ENCODE assay signal across 8 cellular contexts in genomic region chr7:64625114-64626082, GRCh38. TPM values are rescaled to one million over a fixed set of nuclear protein-coding genes. Genes with fewer than 3 reads are reported as not detected.
DNase-seq lines count a peak whose midpoint lies in the region; ATAC-seq and TF ChIP-seq lines count a peak whose summit lies in the region.

No MANE protein-coding gene starts in this region.

- no peak overlapping the region for H3K4me3 Mint-ChIP-seq in activated CD4-positive, alpha-beta T cell treated with anti-CD3 and anti-CD28 coated beads, Interleukin-2, amount 10 ng/mL, durations not matched to agents 7 days and 5 days
- H3K4me3 Mint-ChIP-seq in stimulated activated memory B cell treated with anti-CD40 and anti-IgM and Interleukin-4, amounts not matched to agents 10 μg/mL and 1 μg/mL and 100 μg/mL, for 72 hours = peak overlapping the region; percentile 47

- WGBS in aorta, 2 donors = 3 to 4% methylated on average over 12 of the region's 12 CpGs

- no peaks in the 10 kb centered on the region for H3K27me3 ChIP-seq in aorta (ENCODE audit: control insufficient read depth in 1 of 2, insufficient read depth in 2 of 2, low read length in 1 of 2)

- intact Hi-C loops in aorta (cut with DNase I) = no loop called here

- no peaks in the 10 kb centered on the region for H3K4me1 ChIP-seq in aorta (ENCODE audit: control insufficient read depth in 1 of 2, insufficient read depth in 2 of 2, low read length in 2 of 2)

- POLR2A ChIA-PET in activated CD4-positive, alpha-beta T cell treated with anti-CD3 and anti-CD28 coated beads, Interleukin-2, amount 10 ng/mL, durations not matched to agents 7 days and 5 days (lab: Charles Lee) = no interaction called here

- no peaks in the 10 kb centered on the region for H3K27me3 Mint-ChIP-seq in activated CD4-positive, alpha-beta T cell treated with anti-CD3 and anti-CD28 coated beads, Interleukin-2, amount 10 ng/mL, durations not matched to agents 7 days and 5 days
- H3K27me3 Mint-ChIP-seq in stimulated activated memory B cell treated with anti-CD40 and anti-IgM and Interleukin-4, amounts not matched to agents 10 μg/mL and 1 μg/mL and 100 μg/mL, for 72 hours = no peaks in the 10 kb centered on the region

- H3K36me3 ChIP-seq in aorta (ENCODE audit: control insufficient read depth in 1 of 2, insufficient read depth in 2 of 2, low read length in 1 of 2) = no peaks in the 10 kb centered on the region

- no peak for TF ChIP-seq POLR2A in NB4 (IDR thresholded peaks at IDR 0.05; ENCODE audit: extremely low read depth, insufficient read length)

- H3K36me3 Mint-ChIP-seq in activated CD4-positive, alpha-beta T cell treated with anti-CD3 and anti-CD28 coated beads, Interleukin-2, amount 10 ng/mL, durations not matched to agents 7 days and 5 days (ENCODE audit: low read depth) = no peaks in the 10 kb centered on the region
- no peaks in the 10 kb centered on the region for H3K36me3 Mint-ChIP-seq in stimulated activated memory B cell treated with anti-CD40 and anti-IgM and Interleukin-4, amounts not matched to agents 10 μg/mL and 1 μg/mL and 100 μg/mL, for 72 hours

- TF ChIP-seq CTCF in NB4 (IDR thresholded peaks at IDR 0.05; ENCODE audit: low read depth, low read length) (peak; percentile 64), epithelial cell of proximal tubule (conservative IDR thresholded peaks at IDR 0.05; ENCODE audit: low read depth, low read length) (peak; percentile 52)

- DNase-seq in activated CD4-positive, alpha-beta T cell treated with anti-CD3 and anti-CD28 coated beads, Interleukin-2, amount 10 ng/mL, durations not matched to agents 7 days and 5 days = peak; percentile 9
- no peak for DNase-seq in activated CD4-positive, alpha-beta T cell treated with anti-CD3 and anti-CD28 coated beads, Interleukin-2, amount 50 U/mL, for 4 hours
- DNase-seq in NB4 (ENCODE audit: low read depth) (peak; percentile 68), epithelial cell of proximal tubule (ENCODE audit: low read depth) (no peak), aorta (no peak)

- no peak overlapping the region for H3K27ac Mint-ChIP-seq in activated CD4-positive, alpha-beta T cell treated with anti-CD3 and anti-CD28 coated beads, Interleukin-2, amount 10 ng/mL, durations not matched to agents 7 days and 5 days
- H3K27ac Mint-ChIP-seq in stimulated activated memory B cell treated with anti-CD40 and anti-IgM and Interleukin-4, amounts not matched to agents 10 μg/mL and 1 μg/mL and 100 μg/mL, for 72 hours = peak overlapping the region; percentile 86

- peak; percentile 77 for ATAC-seq in stimulated activated memory B cell treated with anti-CD40 and anti-IgM and Interleukin-4, amounts not matched to agents 10 μg/mL and 1 μg/mL and 100 μg/mL, for 72 hours
- ATAC-seq in GM19324 (IDR thresholded peaks at IDR 0.05; ENCODE audit: low FRiP score, unreplicated experiment) = no peak
- ATAC-seq in HG03280 (IDR thresholded peaks at IDR 0.05; ENCODE audit: unreplicated experiment) = no peak
- ATAC-seq in aorta (ENCODE audit: low FRiP score) = no peak

- no peaks in the 10 kb centered on the region for H3K4me1 Mint-ChIP-seq in activated CD4-positive, alpha-beta T cell treated with anti-CD3 and anti-CD28 coated beads, Interleukin-2, amount 10 ng/mL, durations not matched to agents 7 days and 5 days
- peaks cover 13% of the 10 kb centered on the region for H3K4me1 Mint-ChIP-seq in stimulated activated memory B cell treated with anti-CD40 and anti-IgM and Interleukin-4, amounts not matched to agents 10 μg/mL and 1 μg/mL and 100 μg/mL, for 72 hours

- peaks cover 12% of the 10 kb centered on the region for H3K9me3 Mint-ChIP-seq in activated CD4-positive, alpha-beta T cell treated with anti-CD3 and anti-CD28 coated beads, Interleukin-2, amount 10 ng/mL, durations not matched to agents 7 days and 5 days
- H3K9me3 Mint-ChIP-seq in stimulated activated memory B cell treated with anti-CD40 and anti-IgM and Interleukin-4, amounts not matched to agents 10 μg/mL and 1 μg/mL and 100 μg/mL, for 72 hours = no peaks in the 10 kb centered on the region

- no peak overlapping the region for H3K27ac ChIP-seq in aorta (ENCODE audit: low read depth in 1 of 2, low read length in 2 of 2)

- H3K9me3 ChIP-seq in aorta (ENCODE audit: control insufficient read depth, low read length) = no peaks in the 10 kb centered on the region

- CTCF ChIA-PET in activated CD4-positive, alpha-beta T cell treated with anti-CD3 and anti-CD28 coated beads, Interleukin-2, amount 10 ng/mL, durations not matched to agents 7 days and 5 days (lab: Charles Lee) = no interaction called here

- H3K4me3 ChIP-seq in NB4 (ENCODE audit: low read depth, low read length) = no peak overlapping the region
- no peak overlapping the region for H3K4me3 ChIP-seq in epithelial cell of proximal tubule (ENCODE audit: low read depth, low read length)
- H3K4me3 ChIP-seq in aorta (ENCODE audit: low read length in 2 of 2) = no peak overlapping the region

RNA-seq across cellular contexts. Expression of gene ZNF107, which starts 40.5 kb away (rescaled TPM):
- total RNA-seq in activated CD4-positive, alpha-beta T cell treated with anti-CD3 and anti-CD28 coated beads, Interleukin-2, amount 10 ng/mL, durations not matched to agents 7 days and 5 days = 10 to 100 TPM; 21.8 to 25.6 TPM
- total RNA-seq in epithelial cell of proximal tubule (5.9 TPM in 2 replicates), aorta (1 to 10 TPM; 7.1 to 9.5 TPM)
- 1 to 10 TPM; 1.3 to 1.9 TPM for polyA plus RNA-seq in aorta

Comparison
In these comparisons a context has a peak if more than half of its experiments do, and no peak if none do; other contexts are left out.
1. DNase-seq: peak in activated CD4-positive, alpha-beta T cell treated with anti-CD3 and anti-CD28 coated beads, Interleukin-2, amount 10 ng/mL, durations not matched to agents 7 days and 5 days (single experiment) and NB4 (single experiment); none in activated CD4-positive, alpha-beta T cell treated with anti-CD3 and anti-CD28 coated beads, Interleukin-2, amount 50 U/mL, for 4 hours (0 of 2), epithelial cell of proximal tubule (single experiment) and aorta (0 of 2).